In the genomic region with DNA sequence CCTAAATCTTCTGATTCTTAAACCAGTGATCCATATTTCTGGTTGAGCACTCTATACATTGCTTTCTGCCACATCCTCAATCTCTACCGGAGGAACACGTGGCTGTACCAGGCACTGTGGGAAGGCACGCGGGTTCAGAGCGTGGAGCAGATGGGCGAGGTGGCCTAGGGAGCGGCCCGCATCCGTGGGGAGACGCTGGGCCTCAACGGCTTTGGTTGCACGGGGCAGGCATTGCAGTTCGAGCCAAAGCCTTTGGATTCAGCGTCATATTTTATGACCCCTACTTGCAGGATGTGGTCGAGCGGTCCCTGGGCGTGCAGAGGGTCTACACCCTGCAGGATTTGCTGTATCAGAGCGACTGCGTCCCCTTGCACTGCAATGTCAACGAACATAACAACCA, we compare ENCODE assay signal across 21 cellular contexts.
"Had no signal": no experiment of that assay in that cellular context is flagged by ENCODE, and none has a peak within 500 bp of the region (broad histone marks: within the 10 kb centered on the region; RNA-seq: fewer than 3 reads in every experiment).

No MANE protein-coding gene starts in this region.

- H3K27ac ChIP-seq: left lung, prostate gland, skin epidermis, spleen, testis, tibial artery had no signal

- H3K36me3 Mint-ChIP-seq: natural killer cell; stimulated activated memory B cell treated with anti-CD40 and anti-IgM and Interleukin-4, amounts not matched to agents 10 μg/mL and 1 μg/mL and 100 μg/mL, for 72 hours; type B pancreatic cell had no signal

- H3K27me3 ChIP-seq: left lung, spleen, testis, tibial artery had no signal

- H3K4me1 ChIP-seq: left lung, prostate gland, spleen, testis, tibial artery had no signal

- H3K9me3 Mint-ChIP-seq: effector memory CD8-positive, alpha-beta T cell; stimulated activated memory B cell treated with anti-CD40 and anti-IgM and Interleukin-4, amounts not matched to agents 10 μg/mL and 1 μg/mL and 100 μg/mL, for 72 hours had no signal

- FAIRE-seq: endometrium, frontal cortex had no signal

- H3K27ac Mint-ChIP-seq: effector memory CD8-positive, alpha-beta T cell; natural killer cell; stimulated activated memory B cell treated with anti-CD40 and anti-IgM and Interleukin-4, amounts not matched to agents 10 μg/mL and 1 μg/mL and 100 μg/mL, for 72 hours; type B pancreatic cell had no signal

- ATAC-seq: effector memory CD8-positive, alpha-beta T cell; left cardiac atrium; left lung; natural killer cell; right cardiac atrium; stimulated activated memory B cell treated with anti-CD40 and anti-IgM and Interleukin-4, amounts not matched to agents 10 μg/mL and 1 μg/mL and 100 μg/mL, for 72 hours; stimulated activated naive CD8-positive, alpha-beta T cell treated with anti-CD3 and anti-CD28 coated beads, Interleukin-15, Interleukin-2, amounts not matched to agents 100 U/mL and 50 U/mL, for 24 hours had no signal

- H3K9me3 ChIP-seq: left lung, prostate gland, spleen, testis, tibial artery had no signal

- H3K4me1 Mint-ChIP-seq: natural killer cell; stimulated activated memory B cell treated with anti-CD40 and anti-IgM and Interleukin-4, amounts not matched to agents 10 μg/mL and 1 μg/mL and 100 μg/mL, for 72 hours had no signal

- DNase-seq: cerebellar nuclear complex; cortex of kidney; effector memory CD8-positive, alpha-beta T cell; head of caudate nucleus; left cardiac atrium; mammary epithelial cell; natural killer cell; right cardiac atrium; spleen; stimulated activated CD4-positive, alpha-beta T cell treated with anti-CD3 and anti-CD28 coated beads, Interleukin-4, amount 100 ng/mL, for 4 hours; stimulated activated naive CD8-positive, alpha-beta T cell treated with anti-CD3 and anti-CD28 coated beads, Interleukin-15, Interleukin-2, amounts not matched to agents 100 U/mL and 50 U/mL, for 24 hours; substantia nigra; testis; tibial artery had no signal

- H3K4me3 ChIP-seq: left lung, prostate gland, skin epidermis, spleen, testis, tibial artery had no signal

- H3K27me3 Mint-ChIP-seq: effector memory CD8-positive, alpha-beta T cell; stimulated activated memory B cell treated with anti-CD40 and anti-IgM and Interleukin-4, amounts not matched to agents 10 μg/mL and 1 μg/mL and 100 μg/mL, for 72 hours; type B pancreatic cell had no signal

- H3K4me3 Mint-ChIP-seq: effector memory CD8-positive, alpha-beta T cell; natural killer cell; stimulated activated memory B cell treated with anti-CD40 and anti-IgM and Interleukin-4, amounts not matched to agents 10 μg/mL and 1 μg/mL and 100 μg/mL, for 72 hours; type B pancreatic cell had no signal

- H3K36me3 ChIP-seq: left lung, prostate gland, spleen, tibial artery had no signal
